Comparison of ENCODE assay signal across 24 cellular contexts in genomic region chr1:217105432-217105831, GRCh38.
DNase-seq lines count a peak whose midpoint lies in the region; ATAC-seq and TF ChIP-seq lines count a peak whose summit lies in the region.
"Had no signal": no experiment of that assay in that cellular context is flagged by ENCODE, and none has a peak within 500 bp of the region (broad histone marks: within the 10 kb centered on the region; RNA-seq: fewer than 3 reads in every experiment).

No MANE protein-coding gene starts in this region.

- H3K4me1 Mint-ChIP-seq in neural progenitor cell: peaks cover 24% of the 10 kb centered on the region

- H3K9me3 ChIP-seq in neural progenitor cell (ENCODE audit: low read depth): no peaks in the 10 kb centered on the region
- H3K9me3 ChIP-seq: BLaER1, MG63 had no signal

- H3K4me1 ChIP-seq in neural progenitor cell: no peaks in the 10 kb centered on the region
- H3K4me1 ChIP-seq: BLaER1 had no signal

- no peaks in the 10 kb centered on the region for H3K9me3 Mint-ChIP-seq in neural progenitor cell

- DNase-seq in NCI-H2227 (lab: John Stamatoyannopoulos, UW; ENCODE audit: unreplicated experiment) (peak; percentile 8), NCI-H2227 treated with DMSO at 0.1 percent for 48 hours (lab: John Stamatoyannopoulos, UW) (no peak), NCI-H146 treated with DMSO at 0.1 percent for 48 hours (lab: John Stamatoyannopoulos, UW; ENCODE audit: unreplicated experiment) (peak; percentile 71), NCI-H748 treated with DMSO at 0.1 percent for 48 hours (lab: John Stamatoyannopoulos, UW) (peak; percentile 69), neural progenitor cell (ENCODE audit: low spot score) (peak; percentile 28), C1 segment of cervical spinal cord (lab: John Stamatoyannopoulos, UW) (no peak)
- DNase-seq: CD4-positive, alpha-beta T cell; DMS 273 treated with DMSO at 0.1 percent for 48 hours; DND-41; GM23248; H7; IMR-90; KG1; NCI-H1436 treated with DMSO at 0.1 percent for 48 hours; NCI-H2029; NCI-H2171; SHP77 had no signal

- no peak for TF ChIP-seq CTCF in neural progenitor cell (IDR thresholded peaks at IDR 0.05)

- H3K36me3 Mint-ChIP-seq in neural progenitor cell: no peaks in the 10 kb centered on the region

- no peaks in the 10 kb centered on the region for H3K79me2 ChIP-seq in neural progenitor cell (ENCODE audit: low read depth)

- H3K4me3 ChIP-seq in neural progenitor cell: no peak overlapping the region
- H3K4me3 ChIP-seq: BLaER1, GM23248, MG63, SK-N-MC had no signal

- no peaks in the 10 kb centered on the region for H4K20me1 ChIP-seq in neural progenitor cell (ENCODE audit: low read depth)
- H4K20me1 ChIP-seq: BLaER1 had no signal

- H3K4me3 Mint-ChIP-seq in neural progenitor cell: no peak overlapping the region
- H3K4me3 Mint-ChIP-seq: CD4-positive, alpha-beta T cell had no signal

- H3K4me2 ChIP-seq in neural progenitor cell: no peak overlapping the region
- H3K4me2 ChIP-seq: BLaER1 had no signal

- peaks cover 3% of the 10 kb centered on the region for H3K27me3 Mint-ChIP-seq in neural progenitor cell (ENCODE audit: insufficient read depth, low read depth)
- H3K27me3 Mint-ChIP-seq: CD4-positive, alpha-beta T cell had no signal

- no peak overlapping the region for H2AFZ ChIP-seq in neural progenitor cell (replicated peaks)
- H2AFZ ChIP-seq: GM23248 had no signal

- H3K27ac ChIP-seq in neural progenitor cell: no peak overlapping the region
- H3K27ac ChIP-seq: BLaER1, GM23248, RWPE1, SK-N-MC had no signal

- H3K9ac ChIP-seq in neural progenitor cell: no peak overlapping the region
- H3K9ac ChIP-seq: BLaER1, GM23248 had no signal

- ATAC-seq in GM19452 (IDR thresholded peaks at IDR 0.05; ENCODE audit: unreplicated experiment) (no peak), HG03457 (IDR thresholded peaks at IDR 0.05; ENCODE audit: unreplicated experiment) (no peak)
- ATAC-seq: Panc1 had no signal

- H3K27me3 ChIP-seq in neural progenitor cell: peaks cover 9% of the 10 kb centered on the region
- H3K27me3 ChIP-seq: BLaER1, MG63 had no signal

- no peak overlapping the region for H3K27ac Mint-ChIP-seq in neural progenitor cell
- H3K27ac Mint-ChIP-seq: CD4-positive, alpha-beta T cell had no signal

- H3F3A ChIP-seq in neural progenitor cell (ENCODE audit: low read depth): no peaks in the 10 kb centered on the region

- no peaks in the 10 kb centered on the region for H3K36me3 ChIP-seq in neural progenitor cell
- H3K36me3 ChIP-seq: BLaER1, MG63 had no signal

Comparison
In these comparisons a context has a peak if more than half of its experiments do, and no peak if none do; other contexts are left out.
1. DNase-seq: peak in NCI-H2227 (single experiment), NCI-H146 treated with DMSO at 0.1 percent for 48 hours (single experiment), NCI-H748 treated with DMSO at 0.1 percent for 48 hours (single experiment) and neural progenitor cell (single experiment); none in NCI-H2227 treated with DMSO at 0.1 percent for 48 hours (single experiment) and C1 segment of cervical spinal cord (0 of 14).